ENCODE assay signal across 10 cellular contexts in the genomic region with DNA sequence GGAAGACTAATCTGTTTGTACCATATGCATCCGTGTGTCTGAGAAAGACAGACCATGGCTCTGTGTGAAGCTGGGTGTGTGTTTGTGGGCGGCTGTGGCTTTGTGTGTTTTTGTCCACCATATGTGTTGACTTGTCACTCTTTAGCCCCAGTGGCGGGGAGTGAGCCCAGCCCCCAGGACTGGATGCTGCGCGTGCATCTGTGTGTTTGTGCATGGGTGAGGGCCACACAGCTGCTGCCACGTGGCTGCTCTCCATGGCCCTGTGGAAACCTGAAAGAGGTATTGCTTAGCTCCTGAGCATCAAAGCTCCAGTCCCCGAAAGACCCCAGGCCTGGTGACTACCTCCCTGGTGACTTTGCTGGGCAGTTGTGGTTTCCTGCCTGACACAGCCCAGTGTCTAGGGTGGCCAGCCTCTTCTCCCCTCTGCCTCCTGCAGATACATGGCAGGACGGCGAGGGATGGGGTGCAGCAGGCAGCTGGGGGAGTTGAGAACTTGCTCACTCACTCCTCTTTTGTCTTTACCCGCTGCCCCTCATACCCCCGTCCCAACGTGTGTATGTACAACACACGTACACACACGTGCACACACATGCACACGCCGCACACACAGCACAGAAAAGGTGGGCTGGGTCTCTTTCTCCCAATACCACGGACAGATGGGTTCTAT. TPM values are rescaled to one million over a fixed set of nuclear protein-coding genes. Genes with fewer than 3 reads are reported as not detected.
DNase-seq lines count a peak whose midpoint lies in the region; ATAC-seq, FAIRE-seq and TF ChIP-seq lines count a peak whose summit lies in the region.
"Had no signal": no experiment of that assay in that cellular context is flagged by ENCODE, and none has a peak within 500 bp of the region (broad histone marks: within the 10 kb centered on the region; RNA-seq: fewer than 3 reads in every experiment).

No MANE protein-coding gene starts in this region.

- H3K4me3 Mint-ChIP-seq in CD4-positive, alpha-beta T cell, result peak overlapping the region; percentile 69

- no peaks in the 10 kb centered on the region for H3K9me3 ChIP-seq in CD4-positive, alpha-beta T cell (ENCODE audit: control insufficient read depth, low read length)
- no peaks in the 10 kb centered on the region for H3K9me3 ChIP-seq in RWPE2 (ENCODE audit: severe bottlenecking)
- H3K9me3 ChIP-seq in pancreas, result no peaks in the 10 kb centered on the region
- no peaks in the 10 kb centered on the region for H3K9me3 ChIP-seq in Karpas-422 (ENCODE audit: low read length)
- H3K9me3 ChIP-seq: spleen had no signal

- intact Hi-C loops in CD4-positive, alpha-beta T cell (cut with DNase I, micrococcal nuclease), result no loop called here
- intact Hi-C loops in pancreas (cut with DNase I), result no loop called here

- no peak overlapping the region for H3K27ac Mint-ChIP-seq in CD4-positive, alpha-beta T cell

- no peak overlapping the region for H3K27ac ChIP-seq in CD4-positive, alpha-beta T cell (ENCODE audit: low read depth, low read length)
- peak overlapping the region; percentile 74 for H3K27ac ChIP-seq in RWPE2 (ENCODE audit: poor library complexity, severe bottlenecking)
- H3K27ac ChIP-seq in pancreas, result peak overlapping the region in 3 of 4 donors; percentile 17 to 57 (median 24)
- H3K27ac ChIP-seq in Karpas-422 (ENCODE audit: low read length), result no peak overlapping the region

- peaks cover 22% of the 10 kb centered on the region for H3K4me1 Mint-ChIP-seq in CD4-positive, alpha-beta T cell (ENCODE audit: low read depth)

- no peak for DNase-seq in CD4-positive, alpha-beta T cell
- DNase-seq in RWPE2 (ENCODE audit: low spot score) (no peak), fibroblast of the aortic adventitia (ENCODE audit: low read depth) (no peak), pancreas (peak in 4 of 6 donors; percentile 44 to 63 (median 54)), frontal cortex (ENCODE audit: low spot score in 2 of 2) (no peak), NCI-H1048 (lab: John Stamatoyannopoulos, UW) (no peak), Karpas-422 (no peak), foreskin melanocyte (no peak)
- DNase-seq: NCI-H2029 treated with DMSO at 0.1 percent for 48 hours, spleen had no signal

- H3K4me1 ChIP-seq in RWPE2 (ENCODE audit: insufficient read depth, poor library complexity, severe bottlenecking), result peaks cover 35% of the 10 kb centered on the region
- H3K4me1 ChIP-seq in pancreas, result peaks cover 26 to 34% (median 31%) of the 10 kb centered on the region in 3 donors
- peaks cover 4% of the 10 kb centered on the region for H3K4me1 ChIP-seq in Karpas-422 (ENCODE audit: low read length)

- peaks cover 52% of the 10 kb centered on the region for H3K27me3 Mint-ChIP-seq in CD4-positive, alpha-beta T cell

- H3K9me3 Mint-ChIP-seq in CD4-positive, alpha-beta T cell, result no peaks in the 10 kb centered on the region

- no peaks in the 10 kb centered on the region for H3K79me2 ChIP-seq in Karpas-422 (ENCODE audit: low read length)

- H3K4me3 ChIP-seq in RWPE2 (ENCODE audit: severe bottlenecking), result no peak overlapping the region
- H3K4me3 ChIP-seq in fibroblast of the aortic adventitia (ENCODE audit: low read depth, low read length), result peak overlapping the region; percentile 44
- H3K4me3 ChIP-seq in pancreas, result peak overlapping the region in 2 of 4 donors; percentile 51 to 61
- H3K4me3 ChIP-seq in Karpas-422 (ENCODE audit: low read length), result no peak overlapping the region

- H3K36me3 ChIP-seq in RWPE2 (ENCODE audit: low read depth) (peaks cover 7% of the 10 kb centered on the region; the same call in 1 of the 2 replicates), pancreas (peaks cover 0 to 7% (median 7%) of the 10 kb centered on the region in 3 donors), Karpas-422 (ENCODE audit: insufficient read depth, low read length) (no peaks in the 10 kb centered on the region)
- H3K36me3 ChIP-seq: spleen had no signal

- H2AFZ ChIP-seq in Karpas-422 (ENCODE audit: low read length), result no peak overlapping the region

- no peak for FAIRE-seq in pancreas (lab: Jason Lieb, UNC)
- FAIRE-seq in frontal cortex (lab: Jason Lieb, UNC), result no peak

- ATAC-seq in CD4-positive, alpha-beta T cell (ENCODE audit: poor library complexity), result no peak
- ATAC-seq in RWPE2 (ENCODE audit: low read depth) (no peak), pancreas (peak in 3 of 4 donors; percentile 2 to 26 (median 7))

- no peaks in the 10 kb centered on the region for H4K20me1 ChIP-seq in Karpas-422 (ENCODE audit: insufficient read depth, low read depth, low read length)

- H3K9ac ChIP-seq in Karpas-422 (ENCODE audit: low read length), result no peak overlapping the region

- WGBS in pancreas, 2 donors, result 38 to 39% methylated on average over 17 of the region's 17 CpGs

- no peak for TF ChIP-seq CTCF in CD4-positive, alpha-beta T cell (IDR thresholded peaks at IDR 0.05)
- TF ChIP-seq CTCF in RWPE2 (IDR thresholded peaks at IDR 0.05; ENCODE audit: poor library complexity, severe bottlenecking) (no peak), fibroblast of the aortic adventitia (IDR thresholded peaks at IDR 0.05; ENCODE audit: insufficient read depth, low read length) (no peak), pancreas (IDR thresholded peaks at IDR 0.05) (no peak)

- no peak overlapping the region for H3K4me2 ChIP-seq in Karpas-422 (ENCODE audit: low read depth, low read length, poor library complexity, severe bottlenecking)

- POLR2A ChIA-PET in CD4-positive, alpha-beta T cell (lab: Charles Lee), result no interaction called here

- no peaks in the 10 kb centered on the region for H3K9me2 ChIP-seq in Karpas-422 (replicated peaks; ENCODE audit: insufficient read depth, low read length)

- CTCF ChIA-PET in CD4-positive, alpha-beta T cell (lab: Charles Lee), result no interaction called here

- no peaks in the 10 kb centered on the region for H3K36me3 Mint-ChIP-seq in CD4-positive, alpha-beta T cell (ENCODE audit: low read depth)

- peaks cover 21% of the 10 kb centered on the region for H3K27me3 ChIP-seq in CD4-positive, alpha-beta T cell (ENCODE audit: control insufficient read depth, insufficient read depth, low read length)
- H3K27me3 ChIP-seq in RWPE2 (ENCODE audit: insufficient read depth, poor library complexity, severe bottlenecking) (no peaks in the 10 kb centered on the region), pancreas (no peaks in the 10 kb centered on the region), Karpas-422 (ENCODE audit: low read length) (no peaks in the 10 kb centered on the region)

RNA-seq across cellular contexts. Expression of gene EPHB3, which starts 6.5 kb away (rescaled TPM):
- total RNA-seq in CD4-positive, alpha-beta T cell, result under 1 TPM; 0.19 to 0.22 TPM
- total RNA-seq in fibroblast of the aortic adventitia (ENCODE audit: low replicate concordance) (2.5 and 4.7 TPM in 2 replicates), pancreas (10 to 100 TPM in 4 of 6 donors, 1 to 10 TPM in 2; 5.8 to 17.3 (median 13.2) TPM), frontal cortex (5.7 TPM)
- 10 to 100 TPM; 11.7 to 13.3 TPM for polyA plus RNA-seq in pancreas
- total RNA-seq in Karpas-422 (2014; rRNA removed; shearing (Covaris generic); ENCODE audit: low replicate concordance), result not detected in 2 replicates

Comparison
In these comparisons a context has a peak if more than half of its experiments do, and no peak if none do; other contexts are left out.
1. ATAC-seq: peak in pancreas (3 of 4); none in CD4-positive, alpha-beta T cell (single experiment) and RWPE2 (single experiment).
2. DNase-seq: peak in pancreas (4 of 6); none in CD4-positive, alpha-beta T cell (0 of 10), RWPE2 (single experiment), fibroblast of the aortic adventitia (single experiment), frontal cortex (0 of 2), NCI-H1048 (single experiment), Karpas-422 (single experiment) and foreskin melanocyte (single experiment).
3. H3K27ac ChIP-seq: peak in RWPE2 (single experiment) and pancreas (3 of 4); none in CD4-positive, alpha-beta T cell (single experiment) and Karpas-422 (single experiment).